14 cellular contexts compared by ENCODE assay signal in the genomic region with DNA sequence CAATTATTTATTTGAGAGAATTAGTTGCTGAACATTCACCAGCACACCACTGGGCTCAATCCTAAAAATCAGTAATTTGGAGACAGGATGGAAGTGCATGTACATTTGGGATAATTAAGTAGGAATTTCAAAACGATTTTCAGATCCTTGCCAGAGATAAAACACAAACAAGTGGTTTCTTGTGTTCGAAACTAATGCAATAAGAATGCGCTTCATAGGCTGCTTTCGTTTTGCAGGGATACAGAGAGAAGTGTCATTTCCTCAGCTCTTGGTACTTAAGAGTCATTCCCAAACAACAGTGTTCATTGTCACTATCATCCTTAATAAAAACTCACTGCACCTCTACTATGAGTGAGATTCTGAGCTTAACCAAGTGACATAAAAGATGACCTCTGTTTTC.
DNase-seq lines count a peak whose midpoint lies in the region; ATAC-seq, FAIRE-seq and TF ChIP-seq lines count a peak whose summit lies in the region.
"Had no signal": no experiment of that assay in that cellular context is flagged by ENCODE, and none has a peak within 500 bp of the region (broad histone marks: within the 10 kb centered on the region; RNA-seq: fewer than 3 reads in every experiment).

No MANE protein-coding gene starts in this region.

- no peaks in the 10 kb centered on the region for H3K36me3 ChIP-seq in parathyroid adenoma (ENCODE audit: control insufficient read depth, insufficient read depth, low read length)

- ATAC-seq in HG03520 (IDR thresholded peaks at IDR 0.05; ENCODE audit: unreplicated experiment) (no peak), GM18498 (IDR thresholded peaks at IDR 0.05; ENCODE audit: unreplicated experiment) (no peak)

- H3K9ac ChIP-seq in parathyroid adenoma: no peak overlapping the region

- no peak overlapping the region for H2AFZ ChIP-seq in parathyroid adenoma

- no peaks in the 10 kb centered on the region for H3K4me1 ChIP-seq in parathyroid adenoma

- H3K4me2 ChIP-seq in parathyroid adenoma (ENCODE audit: low read length): peak overlapping the region; percentile 18

- no peak for TF ChIP-seq CTCF in parathyroid adenoma (IDR thresholded peaks at IDR 0.05)

- H3K27me3 ChIP-seq in parathyroid adenoma (ENCODE audit: control insufficient read depth, insufficient read depth, low read length): no peaks in the 10 kb centered on the region

- no peak for FAIRE-seq in RCC 7860 (lab: Jason Lieb, UNC)
- FAIRE-seq: islet of Langerhans had no signal

- DNase-seq in EH (ENCODE audit: low read depth) (peak; percentile 91), RCC 7860 (ENCODE audit: low spot score) (peak; percentile 32), epidermal melanocyte (ENCODE audit: insufficient read length, low spot score) (peak; percentile 80), NCI-H774 (lab: John Stamatoyannopoulos, UW) (no peak)
- no peak for DNase-seq in stimulated activated CD8-positive, alpha-beta memory T cell treated with anti-CD3 and anti-CD28 coated beads, Interleukin-4, amount 100 ng/mL, for 48 hours
- DNase-seq: activated effector memory CD4-positive, alpha-beta T cell treated with anti-CD3 and anti-CD28 coated beads, Interleukin-2, amount 50 U/mL, for 16 hours; DMS53; KBM-7; NCI-H2227 treated with DMSO at 0.1 percent for 48 hours; SHP77 treated with DMSO at 0.1 percent for 48 hours had no signal

- H3K9me3 ChIP-seq in parathyroid adenoma (ENCODE audit: control insufficient read depth, low read length): no peaks in the 10 kb centered on the region

- no peak overlapping the region for H3K27ac ChIP-seq in parathyroid adenoma

- H3K4me3 ChIP-seq in parathyroid adenoma (ENCODE audit: low read depth, low read length): no peak overlapping the region

- H3K79me2 ChIP-seq in parathyroid adenoma: no peaks in the 10 kb centered on the region

Comparison
In these comparisons a context has a peak if more than half of its experiments do, and no peak if none do; other contexts are left out.
1. DNase-seq: peak in EH (single experiment), RCC 7860 (single experiment) and epidermal melanocyte (single experiment); none in NCI-H774 (single experiment) and stimulated activated CD8-positive, alpha-beta memory T cell treated with anti-CD3 and anti-CD28 coated beads, Interleukin-4, amount 100 ng/mL, for 48 hours (single experiment).